1 cellular context compared by ENCODE assay signal in the genomic region with DNA sequence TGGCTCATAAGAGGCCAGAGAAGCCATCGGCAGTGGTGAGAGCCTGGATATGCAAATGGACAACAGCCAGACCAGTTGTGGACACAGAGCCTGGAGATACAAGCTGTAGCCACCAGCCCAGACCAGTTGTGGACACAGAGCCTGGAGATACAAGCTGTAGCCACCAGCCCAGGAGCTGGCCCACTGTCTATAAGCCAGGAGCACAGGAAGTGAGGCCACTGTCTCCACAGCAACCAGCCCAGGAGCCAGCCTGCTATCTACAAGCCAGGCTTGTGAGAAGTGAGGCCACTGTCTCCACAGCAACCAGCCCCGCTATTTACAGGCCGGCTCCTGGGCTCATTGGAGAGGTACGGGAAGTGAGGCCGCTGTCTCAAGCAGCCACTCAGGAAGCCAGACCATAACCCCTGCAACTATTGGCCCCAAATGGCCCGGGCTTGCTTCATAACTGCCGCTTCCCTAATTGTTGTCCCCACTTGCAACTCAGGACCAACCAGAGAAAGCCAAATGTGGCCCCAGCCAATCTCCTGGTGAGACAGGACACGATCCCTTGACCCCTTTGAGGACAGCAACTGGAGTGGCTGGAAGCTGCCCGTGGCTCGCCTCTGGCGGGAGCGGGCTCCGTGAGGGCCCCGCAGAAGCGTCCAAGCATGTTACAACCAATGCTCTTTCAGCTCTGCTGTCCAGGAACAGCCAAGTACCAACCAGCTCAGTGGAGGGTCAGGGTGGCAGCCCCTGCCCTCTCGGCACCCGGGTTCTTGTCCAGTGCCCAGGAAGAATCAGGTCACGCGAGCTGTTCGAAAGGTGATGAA.
TF ChIP-seq lines count a peak whose summit lies in the region.

No MANE protein-coding gene starts in this region.

TF ChIP-seq in liver, 16 proteins besides CTCF, POLR2A, EP300 and RAD21 (continued from another document):
- TF ChIP-seq ZBTB33 (IDR thresholded peaks at IDR 0.05) (no peak), ATF3 (IDR thresholded peaks at IDR 0.05) (no peak), TAF1 (conservative IDR thresholded peaks at IDR 0.05) (no peak), YY1 (IDR thresholded peaks at IDR 0.05) (no peak)
- TF ChIP-seq, protein P1, sequence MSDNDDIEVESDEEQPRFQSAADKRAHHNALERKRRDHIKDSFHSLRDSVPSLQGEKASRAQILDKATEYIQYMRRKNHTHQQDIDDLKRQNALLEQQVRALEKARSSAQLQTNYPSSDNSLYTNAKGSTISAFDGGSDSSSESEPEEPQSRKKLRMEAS (IDR thresholded peaks at IDR 0.05), result no peak
TF ChIP-seq in liver: peak in this region for 0.
